In the genomic region with DNA sequence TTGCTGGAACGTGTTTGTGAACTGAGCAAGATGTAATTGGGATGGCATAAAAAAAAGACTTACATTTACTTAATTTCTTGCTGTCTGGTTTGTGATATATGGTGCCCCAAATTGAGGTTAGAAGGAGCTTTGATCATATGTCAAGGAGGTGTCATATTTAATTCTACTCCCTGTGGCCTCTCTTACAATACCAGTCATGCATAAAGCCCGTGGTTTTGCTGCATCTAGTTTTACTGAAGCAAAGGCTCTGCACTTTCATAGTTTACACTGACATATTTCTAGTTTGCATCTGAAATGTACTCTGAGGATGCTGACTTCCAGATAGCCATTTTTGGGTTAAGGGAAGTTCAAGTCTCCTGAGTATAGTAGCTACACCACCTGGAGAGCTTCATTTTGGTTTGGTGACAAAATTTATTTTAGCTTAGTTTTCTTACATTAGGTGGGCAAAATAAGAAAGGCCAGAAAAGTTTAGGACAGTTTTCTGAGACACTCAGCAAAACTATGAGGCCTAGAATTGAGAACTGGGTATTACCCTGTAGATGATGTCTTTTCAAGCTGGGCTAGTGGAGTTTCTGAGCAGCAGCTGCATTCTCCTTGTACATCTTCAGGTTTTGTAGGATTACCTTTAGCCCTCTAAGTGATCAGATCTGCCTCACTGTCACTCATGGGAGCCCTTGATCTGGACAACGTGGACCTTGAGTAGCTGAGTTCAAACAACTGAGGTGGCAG, we compare ENCODE assay signal across 9 cellular contexts. TPM values are rescaled to one million over a fixed set of nuclear protein-coding genes. Genes with fewer than 3 reads are reported as not detected.
DNase-seq lines count a peak whose midpoint lies in the region; ATAC-seq and TF ChIP-seq lines count a peak whose summit lies in the region.
"Not testable (repeated sequence)": the region's sequence is repeated elsewhere in the genome, so short reads cannot be mapped to it uniquely, and the experiment has no call there.
"Had no signal": no experiment of that assay in that cellular context is flagged by ENCODE, and none has a peak within 500 bp of the region (broad histone marks: within the 10 kb centered on the region; RNA-seq: fewer than 3 reads in every experiment).

No MANE protein-coding gene starts in this region.

- H3K4me3 ChIP-seq in OCI-LY7 (ENCODE audit: low read depth, low read length, poor library complexity, severe bottlenecking) = peak overlapping the region; percentile 41

- not testable (repeated sequence) for H2AFZ ChIP-seq in OCI-LY7 (ENCODE audit: low read length)

- H3K27ac Mint-ChIP-seq in activated T-helper 17 cell treated with anti-CD3 and anti-CD28 coated beads, Interleukin-2, amount 50 U/mL, for 72 hours; stimulated activated effector memory CD8-positive, alpha-beta T cell treated with anti-CD3 and anti-CD28 coated beads, Interleukin-12 subunit alpha, Interleukin-12 subunit beta, amount 100 ng/mL, for 72 hours: not testable (repeated sequence)

- not testable (repeated sequence) for H3K4me1 ChIP-seq in OCI-LY7 (ENCODE audit: insufficient read depth, low read length, poor library complexity, severe bottlenecking)

- peak overlapping the region; percentile 76 for H3K27ac ChIP-seq in OCI-LY7 (ENCODE audit: low read depth, low read length, poor library complexity, severe bottlenecking)

- BruUV-seq in OCI-LY7 (replicated peaks; lab: Mats Ljungman, UMichigan) = not testable (repeated sequence)

- not testable (repeated sequence) for H3K79me2 ChIP-seq in OCI-LY7 (ENCODE audit: insufficient read depth, low read depth, low read length)

- DNase-seq in CD1c-positive myeloid dendritic cell (ENCODE audit: extremely low spot score) (peak; percentile 0), OCI-LY7 (ENCODE audit: low spot score) (peak; percentile 4)
- DNase-seq in stimulated activated effector memory CD8-positive, alpha-beta T cell treated with anti-CD3 and anti-CD28 coated beads, Interleukin-12 subunit alpha, Interleukin-12 subunit beta, amount 100 ng/mL, for 72 hours (ENCODE audit: low spot score in 2 of 2) = not testable (repeated sequence)

- not testable (repeated sequence) for H3K36me3 ChIP-seq in OCI-LY7 (ENCODE audit: insufficient read depth, low read length)

- H3K4me3 Mint-ChIP-seq in activated T-helper 17 cell treated with anti-CD3 and anti-CD28 coated beads, Interleukin-2, amount 50 U/mL, for 72 hours; stimulated activated effector memory CD8-positive, alpha-beta T cell treated with anti-CD3 and anti-CD28 coated beads, Interleukin-12 subunit alpha, Interleukin-12 subunit beta, amount 100 ng/mL, for 72 hours: not testable (repeated sequence)

- intact Hi-C loops in OCI-LY7 (cut with micrococcal nuclease; ENCODE audit: unreplicated experiment) = not testable (repeated sequence)

- not testable (repeated sequence) for H3K27me3 Mint-ChIP-seq in activated T-helper 17 cell treated with anti-CD3 and anti-CD28 coated beads, Interleukin-2, amount 50 U/mL, for 72 hours

- H3K9me3 Mint-ChIP-seq in activated T-helper 17 cell treated with anti-CD3 and anti-CD28 coated beads, Interleukin-2, amount 50 U/mL, for 72 hours; stimulated activated effector memory CD8-positive, alpha-beta T cell treated with anti-CD3 and anti-CD28 coated beads, Interleukin-12 subunit alpha, Interleukin-12 subunit beta, amount 100 ng/mL, for 72 hours: not testable (repeated sequence)

- CTCF ChIA-PET in OCI-LY7 (lab: Charles Lee; ENCODE audit: unreplicated experiment) = not testable (repeated sequence)

- H4K20me1 ChIP-seq in OCI-LY7 (ENCODE audit: insufficient read depth, low read length) = not testable (repeated sequence)

- TF ChIP-seq CTCF in OCI-LY7 (conservative IDR thresholded peaks at IDR 0.05; ENCODE audit: low read length) = not testable (repeated sequence)

- not testable (repeated sequence) for H3K9me3 ChIP-seq in OCI-LY7 (ENCODE audit: low read length)

- H3K36me3 Mint-ChIP-seq in activated T-helper 17 cell treated with anti-CD3 and anti-CD28 coated beads, Interleukin-2, amount 50 U/mL, for 72 hours (ENCODE audit: low read depth); stimulated activated effector memory CD8-positive, alpha-beta T cell treated with anti-CD3 and anti-CD28 coated beads, Interleukin-12 subunit alpha, Interleukin-12 subunit beta, amount 100 ng/mL, for 72 hours: not testable (repeated sequence)

- H3K4me1 Mint-ChIP-seq in activated T-helper 17 cell treated with anti-CD3 and anti-CD28 coated beads, Interleukin-2, amount 50 U/mL, for 72 hours; stimulated activated effector memory CD8-positive, alpha-beta T cell treated with anti-CD3 and anti-CD28 coated beads, Interleukin-12 subunit alpha, Interleukin-12 subunit beta, amount 100 ng/mL, for 72 hours: not testable (repeated sequence)

- ATAC-seq in GM18868 (IDR thresholded peaks at IDR 0.05; ENCODE audit: unreplicated experiment) = peak; percentile 84
- ATAC-seq in GM21447 (IDR thresholded peaks at IDR 0.05; ENCODE audit: unreplicated experiment) = peak; percentile 77
- peak; percentile 77 for ATAC-seq in HG02798 (IDR thresholded peaks at IDR 0.05; ENCODE audit: poor library complexity, unreplicated experiment)
- ATAC-seq in HG03442 (IDR thresholded peaks at IDR 0.05; ENCODE audit: unreplicated experiment) = peak; percentile 61
- ATAC-seq in activated T-helper 17 cell treated with anti-CD3 and anti-CD28 coated beads, Interleukin-2, amount 50 U/mL, for 72 hours (replicated peaks) = peak; percentile 85
- peak; percentile 80 for ATAC-seq in stimulated activated effector memory CD8-positive, alpha-beta T cell treated with anti-CD3 and anti-CD28 coated beads, Interleukin-12 subunit alpha, Interleukin-12 subunit beta, amount 100 ng/mL, for 72 hours

- H3K4me2 ChIP-seq in OCI-LY7 (ENCODE audit: low read length) = peak overlapping the region; percentile 58

- POLR2A ChIA-PET in OCI-LY7 (lab: Charles Lee) = not testable (repeated sequence)

- not testable (repeated sequence) for H3K9me2 ChIP-seq in OCI-LY7 (ENCODE audit: insufficient read depth, low read length)

RNA-seq across cellular contexts. Expression of a gene that starts 47.8 kb away (rescaled TPM):
- 58.3 and 65.1 TPM in 2 replicates for total RNA-seq in OCI-LY7 (2014; rRNA removed; shearing (Covaris generic))
- 82.5 and 90.1 TPM in 2 replicates for total RNA-seq in OCI-LY7 (2022)
- 10 to 100 TPM; 45.8 to 59.7 TPM for total RNA-seq in activated T-helper 17 cell treated with anti-CD3 and anti-CD28 coated beads, Interleukin-2, amount 50 U/mL, for 72 hours

RNA-seq across cellular contexts. Expression of a gene that starts 48.5 kb away (rescaled TPM):
- 31.0 and 35.0 TPM in 2 replicates for total RNA-seq in OCI-LY7 (2014; rRNA removed; shearing (Covaris generic))
- total RNA-seq in OCI-LY7 (2022) = 60.1 and 78.2 TPM in 2 replicates
- 10 to 100 TPM; 16.6 to 22.7 TPM for total RNA-seq in activated T-helper 17 cell treated with anti-CD3 and anti-CD28 coated beads, Interleukin-2, amount 50 U/mL, for 72 hours
- total RNA-seq: CD8-positive, alpha-beta T cell had no signal
